In the genomic region with DNA sequence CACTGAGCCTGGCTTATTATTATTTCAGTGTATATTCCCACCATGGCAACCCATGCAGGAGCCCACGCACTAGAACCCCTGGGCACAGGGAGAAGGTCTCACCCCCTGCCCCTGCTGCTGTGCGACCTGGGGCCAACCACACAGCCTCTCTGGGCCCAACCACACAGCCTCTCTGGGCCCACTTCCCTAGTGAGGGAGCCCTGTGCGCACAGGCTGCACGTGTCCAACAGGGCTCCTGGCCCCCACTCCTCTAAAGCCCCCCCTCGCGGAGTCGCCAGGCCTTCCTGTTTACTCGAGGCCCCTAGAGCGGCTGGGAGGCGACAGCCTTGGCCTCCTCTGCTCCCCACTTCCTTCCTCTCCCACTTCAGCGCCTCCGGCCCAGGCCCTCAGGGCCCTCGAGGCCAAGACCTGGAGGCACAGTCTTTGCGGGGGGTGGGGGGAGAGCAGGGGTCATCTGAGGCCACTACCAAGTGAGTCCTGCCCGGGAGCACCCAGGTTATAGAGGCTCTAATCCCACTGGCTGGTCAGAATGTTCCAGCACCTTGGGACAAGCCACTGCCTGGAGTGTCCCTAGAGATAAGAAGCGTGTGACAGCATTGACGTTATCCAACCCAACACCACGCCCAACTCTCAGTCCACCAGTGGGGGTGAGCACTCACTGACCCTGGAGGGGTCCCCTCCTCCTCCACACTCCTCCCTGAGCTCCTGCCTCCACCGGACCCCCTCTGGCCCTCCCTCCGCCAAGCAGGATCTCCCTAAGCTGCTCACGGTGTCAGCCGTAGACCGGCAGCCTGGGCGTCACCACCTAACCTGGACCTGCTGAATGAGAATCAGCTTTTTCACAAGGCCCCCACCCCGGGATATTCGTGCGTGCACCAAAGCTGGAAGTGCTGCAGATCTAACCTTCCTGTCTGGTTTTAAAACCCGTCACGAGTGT, we compare ENCODE assay signal across 8 cellular contexts. TPM values are rescaled to one million over a fixed set of nuclear protein-coding genes. Genes with fewer than 3 reads are reported as not detected.
A peak's percentile ranks its signal among the peaks of the same experiment; 100 is the strongest.
DNase-seq lines count a peak whose midpoint lies in the region; ATAC-seq and TF ChIP-seq lines count a peak whose summit lies in the region.

No MANE protein-coding gene starts in this region.

- no peaks in the 10 kb centered on the region for H3K27me3 Mint-ChIP-seq in CD4-positive, alpha-beta T cell
- H3K27me3 Mint-ChIP-seq in natural killer cell (ENCODE audit: low read depth in 2 of 2), result no peaks in the 10 kb centered on the region

- intact Hi-C loops in CD4-positive, alpha-beta T cell (cut with DNase I, micrococcal nuclease), result loop anchor here in 1 of 2 experiments (5.0 kb wide), 1 partner anchor 35 kb away; a partner anchor contains a TSS
- intact Hi-C loops in natural killer cell (cut with micrococcal nuclease) (loop anchor here (2.0 to 10.0 kb wide), 3 partner anchors 55 to 358 kb away; a partner anchor contains a TSS), uterus (cut with DNase I; ENCODE audit: low total_unique reads) (no loop called here)

- H3K9me3 Mint-ChIP-seq in CD4-positive, alpha-beta T cell, result no peaks in the 10 kb centered on the region
- H3K9me3 Mint-ChIP-seq in natural killer cell, result no peaks in the 10 kb centered on the region

- H3K4me3 Mint-ChIP-seq in CD4-positive, alpha-beta T cell, result peak overlapping the region; percentile 39
- H3K4me3 Mint-ChIP-seq in natural killer cell, result peak overlapping the region; percentile 49

- TF ChIP-seq POLR2A in uterus (IDR thresholded peaks at IDR 0.05), result no peak

- TF ChIP-seq CTCF in CD4-positive, alpha-beta T cell (IDR thresholded peaks at IDR 0.05), result no peak
- TF ChIP-seq CTCF in coronary artery (IDR thresholded peaks at IDR 0.05) (no peak), natural killer cell (IDR thresholded peaks at IDR 0.05) (no peak), uterus (IDR thresholded peaks at IDR 0.05) (no peak)

- no peaks in the 10 kb centered on the region for H3K27me3 ChIP-seq in CD4-positive, alpha-beta T cell (ENCODE audit: control insufficient read depth, insufficient read depth, low read length)
- no peaks in the 10 kb centered on the region for H3K27me3 ChIP-seq in uterus

- in situ Hi-C loops in G401 (cut with HindIII; ENCODE audit: low sequenced_read_pairs), result no loop called here

- H3K4me1 Mint-ChIP-seq in CD4-positive, alpha-beta T cell (ENCODE audit: low read depth), result peaks cover 42% of the 10 kb centered on the region
- H3K4me1 Mint-ChIP-seq in natural killer cell, result peaks cover 19 to 55% of the 10 kb centered on the region in 2 donors

- ATAC-seq in CD4-positive, alpha-beta T cell (ENCODE audit: poor library complexity), result peak; percentile 51
- ATAC-seq in natural killer cell, result peak; percentile 78 to 93 (median 82)
- ATAC-seq in HG02852 (IDR thresholded peaks at IDR 0.05; ENCODE audit: unreplicated experiment), result no peak

- H3K27ac Mint-ChIP-seq in CD4-positive, alpha-beta T cell, result peak overlapping the region; percentile 87
- peak overlapping the region; percentile 85 to 96 for H3K27ac Mint-ChIP-seq in natural killer cell

- peaks cover 4% of the 10 kb centered on the region for H3K36me3 Mint-ChIP-seq in CD4-positive, alpha-beta T cell (ENCODE audit: low read depth)
- H3K36me3 Mint-ChIP-seq in natural killer cell, result no peaks in the 10 kb centered on the region

- no peaks in the 10 kb centered on the region for H3K36me3 ChIP-seq in uterus

- POLR2A ChIA-PET in CD4-positive, alpha-beta T cell (lab: Charles Lee), result interaction anchor here (0.7 to 2.6 kb wide), 12 partner anchors 9 to 146 kb away, joined by 3 to 12 read pairs (median 4); a partner anchor contains a TSS

- no peak overlapping the region for H3K4me3 ChIP-seq in coronary artery
- no peak overlapping the region for H3K4me3 ChIP-seq in uterus

- H3K9me3 ChIP-seq in CD4-positive, alpha-beta T cell (ENCODE audit: control insufficient read depth, low read length), result no peaks in the 10 kb centered on the region
- no peaks in the 10 kb centered on the region for H3K9me3 ChIP-seq in uterus

- peak in 9 of 10 experiments; percentile 24 to 63 (median 46) for DNase-seq in CD4-positive, alpha-beta T cell
- DNase-seq in T-helper 1 cell (peak in 4 of 5 donors; percentile 11 to 58 (median 34)), coronary artery (ENCODE audit: low spot score) (no peak), natural killer cell (peak; percentile 63), uterus (peak; percentile 51 to 59), NCI-H345 treated with DMSO at 0.1 percent for 48 hours (lab: John Stamatoyannopoulos, UW; ENCODE audit: unreplicated experiment) (no peak), G401 (ENCODE audit: low spot score) (no peak)

- H3K27ac ChIP-seq in CD4-positive, alpha-beta T cell (ENCODE audit: low read depth, low read length), result peak overlapping the region; percentile 67
- peak overlapping the region; percentile 78 to 92 for H3K27ac ChIP-seq in coronary artery
- peak overlapping the region; percentile 65 to 75 for H3K27ac ChIP-seq in uterus

- CTCF ChIA-PET in CD4-positive, alpha-beta T cell (lab: Charles Lee), result interaction anchor here (1.0 to 1.1 kb wide), 2 partner anchors 7 to 44 kb away, joined by 3 to 4 read pairs; no protein-coding TSS in a partner anchor

- H3K4me1 ChIP-seq in uterus, result no peaks in the 10 kb centered on the region

RNA-seq across cellular contexts. Expression of a gene that starts 7.9 kb away (rescaled TPM):
- total RNA-seq in CD4-positive, alpha-beta T cell, result 1 to 10 TPM; 2.5 to 2.6 TPM
- total RNA-seq in natural killer cell (10 to 100 TPM in 2 of 3 donors, 1 to 10 TPM in 1; 8.5 to 13.6 (median 12.3) TPM), uterus (100 to 1,000 TPM in 1 of 4 donors, 10 to 100 TPM in 3; 14.0 to 256 (median 50.3) TPM)
- total RNA-seq in G401 (2014; rRNA removed; shearing (Covaris generic)), result 2.6 and 4.4 TPM in 2 replicates

RNA-seq across cellular contexts. Expression of a gene that starts 15.1 kb away (rescaled TPM):
- 10 to 100 TPM; 46.7 to 52.6 TPM for total RNA-seq in CD4-positive, alpha-beta T cell
- total RNA-seq in natural killer cell (10 to 100 TPM; 47.3 to 76.3 (median 54.2) TPM), uterus (10 to 100 TPM in 2 of 4 donors, 1 to 10 TPM in 2; 6.1 to 54.3 (median 15.7) TPM)
- 46.4 and 62.6 TPM in 2 replicates for total RNA-seq in G401 (2014; rRNA removed; shearing (Covaris generic))

RNA-seq across cellular contexts. Expression of a gene that starts 37.1 kb away (rescaled TPM):
- 10 to 100 TPM; 93.1 to 97.5 TPM for total RNA-seq in CD4-positive, alpha-beta T cell
- total RNA-seq in natural killer cell (100 to 1,000 TPM; 120 to 148 (median 127) TPM), uterus (100 to 1,000 TPM in 3 of 4 donors, 10 to 100 TPM in 1; 37.7 to 133 (median 111) TPM)
- 44.8 and 73.0 TPM in 2 replicates for total RNA-seq in G401 (2014; rRNA removed; shearing (Covaris generic))

RNA-seq across cellular contexts. Expression of a gene that starts 54.5 kb away (rescaled TPM):
- total RNA-seq in CD4-positive, alpha-beta T cell, result 10 to 100 TPM; 28.7 to 30.2 TPM
- total RNA-seq in natural killer cell (10 to 100 TPM; 18.8 to 33.0 (median 20.4) TPM), uterus (10 to 100 TPM in 3 of 4 donors, under 1 TPM in 1; 0.59 to 41.7 (median 20.7) TPM)
- total RNA-seq in G401 (2014; rRNA removed; shearing (Covaris generic)), result 31.9 and 32.8 TPM in 2 replicates

RNA-seq across cellular contexts. Expression of a gene that starts 59.7 kb away (rescaled TPM):
- 10 to 100 TPM; 58.0 to 66.6 TPM for total RNA-seq in CD4-positive, alpha-beta T cell
- total RNA-seq in natural killer cell, result 100 to 1,000 TPM in 2 of 3 donors, 10 to 100 TPM in 1; 99.1 to 108 (median 107) TPM
- 100 to 1,000 TPM in 1 of 4 donors, 10 to 100 TPM in 3; 11.5 to 128 (median 46.6) TPM for total RNA-seq in uterus
- 164 and 188 TPM in 2 replicates for total RNA-seq in G401 (2014; rRNA removed; shearing (Covaris generic))

Comparison
In these comparisons a context has a peak if more than half of its experiments do, and no peak if none do; other contexts are left out.
1. DNase-seq: peak in CD4-positive, alpha-beta T cell (9 of 10), T-helper 1 cell (4 of 5), natural killer cell (single experiment) and uterus (2 of 2); none in coronary artery (single experiment), NCI-H345 treated with DMSO at 0.1 percent for 48 hours (single experiment) and G401 (single experiment).
2. Peak in every context shown above with its lines, with median percentiles within 50 percentile points of each other: H3K27ac ChIP-seq.